18 cellular contexts compared by ENCODE assay signal in the genomic region with DNA sequence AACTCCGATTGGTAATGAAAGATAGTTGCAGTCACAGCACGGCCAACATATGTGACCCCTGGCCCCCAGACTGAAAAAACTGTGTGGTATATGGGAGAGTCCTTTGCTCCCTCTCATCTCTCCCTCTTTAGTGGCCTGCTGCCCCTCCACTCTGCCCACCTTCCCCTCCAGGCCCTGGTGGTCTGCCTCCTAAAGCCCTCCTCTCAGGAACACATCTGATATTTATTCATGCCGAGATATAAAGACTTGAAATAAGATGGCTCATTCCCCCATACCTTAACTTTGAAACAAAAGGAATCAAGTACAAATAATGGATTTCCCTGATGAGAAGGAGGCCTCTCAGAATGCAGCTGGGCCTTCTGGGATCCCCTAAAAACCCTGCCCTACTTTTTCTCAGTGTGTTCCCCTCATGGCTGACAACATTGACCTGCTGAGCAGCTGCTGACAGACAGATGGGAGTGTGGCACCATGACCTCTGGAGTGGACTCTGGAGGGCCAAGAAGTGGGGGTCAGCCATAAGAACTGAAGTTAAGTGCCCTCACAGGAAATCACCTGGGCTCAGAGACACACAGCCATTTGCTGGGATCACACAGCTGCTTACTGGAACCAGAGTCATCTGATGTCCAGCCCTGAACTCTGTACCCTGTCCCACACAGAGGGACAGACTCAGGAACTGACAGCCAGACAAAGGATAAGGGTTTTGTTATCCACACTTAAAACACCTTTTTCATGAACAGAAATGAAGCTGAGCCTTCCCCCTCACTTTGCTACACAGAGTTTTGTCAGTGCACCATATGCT. TPM values are rescaled to one million over a fixed set of nuclear protein-coding genes. Genes with fewer than 3 reads are reported as not detected.
DNase-seq lines count a peak whose midpoint lies in the region; ATAC-seq and TF ChIP-seq lines count a peak whose summit lies in the region.
"Had no signal": no experiment of that assay in that cellular context is flagged by ENCODE, and none has a peak within 500 bp of the region (broad histone marks: within the 10 kb centered on the region; RNA-seq: fewer than 3 reads in every experiment).

No MANE protein-coding gene starts in this region.

- H4K20me1 ChIP-seq in OCI-LY3 (ENCODE audit: insufficient read depth, low read length): no peaks in the 10 kb centered on the region
- H4K20me1 ChIP-seq: BLaER1 had no signal

- no peak overlapping the region for H3K9ac ChIP-seq in OCI-LY3 (ENCODE audit: low read length)
- H3K9ac ChIP-seq: BLaER1, GM23248 had no signal

- POLR2A ChIA-PET in activated CD8-positive, alpha-beta T cell treated with anti-CD3 and anti-CD28 coated beads for 36 hours (lab: Charles Lee): no interaction called here

- CTCF ChIA-PET in activated CD8-positive, alpha-beta T cell treated with anti-CD3 and anti-CD28 coated beads for 36 hours (lab: Charles Lee): no interaction called here

- H3K9me3 Mint-ChIP-seq in activated CD8-positive, alpha-beta T cell treated with anti-CD3 and anti-CD28 coated beads for 36 hours: no peaks in the 10 kb centered on the region
- H3K9me3 Mint-ChIP-seq: CD8-positive, alpha-beta T cell had no signal

- TF ChIP-seq CTCF in OCI-LY3 (IDR thresholded peaks at IDR 0.05; ENCODE audit: low read depth, low read length) (no peak), right lobe of liver (IDR thresholded peaks at IDR 0.05) (no peak)
- no peak for TF ChIP-seq CTCF in activated CD8-positive, alpha-beta T cell treated with anti-CD3 and anti-CD28 coated beads for 36 hours (IDR thresholded peaks at IDR 0.05)

- 0 out of 2 replicates have a peak, but pooled peaks cover 12% of the 10 kb centered on the region for H3K27me3 ChIP-seq in OCI-LY3 (ENCODE audit: low read depth, low read length)
- H3K27me3 ChIP-seq in right lobe of liver: no peaks in the 10 kb centered on the region
- H3K27me3 ChIP-seq: BLaER1 had no signal

- H3K4me3 ChIP-seq in OCI-LY3 (ENCODE audit: low read length) (no peak overlapping the region), right lobe of liver (no peak overlapping the region)
- H3K4me3 ChIP-seq: BLaER1, GM23248 had no signal

- TF ChIP-seq POLR2A in right lobe of liver (IDR thresholded peaks at IDR 0.05): no peak

- H3K4me2 ChIP-seq in OCI-LY3 (ENCODE audit: low read length): 0 out of 2 replicates have a peak overlapping the region, but pooled peaks have one; percentile 51
- H3K4me2 ChIP-seq: BLaER1 had no signal

- ATAC-seq in left lobe of liver: peak; percentile 37
- ATAC-seq in right lobe of liver: peak in 3 of 4 donors; percentile 18 to 66 (median 64)
- no peak for ATAC-seq in activated CD8-positive, alpha-beta T cell treated with anti-CD3 and anti-CD28 coated beads for 36 hours
- no peak for ATAC-seq in GM21390 (IDR thresholded peaks at IDR 0.05; ENCODE audit: unreplicated experiment)
- ATAC-seq: CD8-positive, alpha-beta T cell had no signal

- DNase-seq in left lobe of liver (ENCODE audit: low spot score): no peak
- no peak for DNase-seq in right lobe of liver
- no peak for DNase-seq in activated CD8-positive, alpha-beta T cell treated with anti-CD3 and anti-CD28 coated beads for 36 hours
- no peak for DNase-seq in midbrain (lab: John Stamatoyannopoulos, UW)
- DNase-seq: Caco-2; CD4-positive, CD25-positive, alpha-beta regulatory T cell; CD8-positive, alpha-beta T cell; DMS153; DND-41; GM23248; H7; HCEC 1CT had no signal

- intact Hi-C loops in right lobe of liver (cut with DNase I): no loop called here
- intact Hi-C loops in activated CD8-positive, alpha-beta T cell treated with anti-CD3 and anti-CD28 coated beads for 36 hours (cut with micrococcal nuclease): no loop called here

- H2AFZ ChIP-seq in OCI-LY3 (ENCODE audit: low read depth, low read length): no peak overlapping the region
- H2AFZ ChIP-seq: GM23248 had no signal

- peaks cover 20% of the 10 kb centered on the region for H3K36me3 ChIP-seq in OCI-LY3 (replicated peaks; ENCODE audit: low read depth, low read length)
- H3K36me3 ChIP-seq in right lobe of liver: no peaks in the 10 kb centered on the region
- H3K36me3 ChIP-seq: BLaER1 had no signal

- H3K4me1 ChIP-seq in OCI-LY3 (ENCODE audit: low read length) (peaks cover 46% of the 10 kb centered on the region), right lobe of liver (no peaks in the 10 kb centered on the region)
- H3K4me1 ChIP-seq: BLaER1, Caco-2 had no signal

- H3K36me3 Mint-ChIP-seq in activated CD8-positive, alpha-beta T cell treated with anti-CD3 and anti-CD28 coated beads for 36 hours (ENCODE audit: low read depth): no peaks in the 10 kb centered on the region
- H3K36me3 Mint-ChIP-seq: CD4-positive, CD25-positive, alpha-beta regulatory T cell; CD8-positive, alpha-beta T cell had no signal

- no peak overlapping the region for H3K4me3 Mint-ChIP-seq in activated CD8-positive, alpha-beta T cell treated with anti-CD3 and anti-CD28 coated beads for 36 hours
- H3K4me3 Mint-ChIP-seq: B cell; CD4-positive, CD25-positive, alpha-beta regulatory T cell; CD8-positive, alpha-beta T cell had no signal

- H3K27ac ChIP-seq in OCI-LY3 (ENCODE audit: low read length): no peak overlapping the region
- no peak overlapping the region for H3K27ac ChIP-seq in right lobe of liver
- H3K27ac ChIP-seq: 22Rv1, BLaER1, C4-2B, GM23248 had no signal

- H3K79me2 ChIP-seq in OCI-LY3 (ENCODE audit: low read length): no peaks in the 10 kb centered on the region

- peaks cover 14% of the 10 kb centered on the region for H3K9me3 ChIP-seq in OCI-LY3 (ENCODE audit: insufficient read depth, low read length)
- H3K9me3 ChIP-seq in right lobe of liver: no peaks in the 10 kb centered on the region
- H3K9me3 ChIP-seq: BLaER1, Caco-2 had no signal

- H3K4me1 Mint-ChIP-seq in activated CD8-positive, alpha-beta T cell treated with anti-CD3 and anti-CD28 coated beads for 36 hours (ENCODE audit: low read depth): no peaks in the 10 kb centered on the region
- H3K4me1 Mint-ChIP-seq: B cell; CD4-positive, CD25-positive, alpha-beta regulatory T cell had no signal

- no peaks in the 10 kb centered on the region for H3K27me3 Mint-ChIP-seq in activated CD8-positive, alpha-beta T cell treated with anti-CD3 and anti-CD28 coated beads for 36 hours
- H3K27me3 Mint-ChIP-seq: B cell; CD4-positive, CD25-positive, alpha-beta regulatory T cell had no signal

- 83% methylated on average over 2 of the region's 3 CpGs for WGBS in right lobe of liver (ENCODE audit: insufficient coverage, low coverage, low lambda C conversion rate, missing lambda C conversion rate)

- no peak overlapping the region for H3K27ac Mint-ChIP-seq in activated CD8-positive, alpha-beta T cell treated with anti-CD3 and anti-CD28 coated beads for 36 hours
- H3K27ac Mint-ChIP-seq: B cell; CD4-positive, CD25-positive, alpha-beta regulatory T cell; CD8-positive, alpha-beta T cell had no signal

RNA-seq across cellular contexts. Expression of gene ST8SIA3, which starts 39.8 kb away (rescaled TPM):
- total RNA-seq in left lobe of liver (not detected), right lobe of liver (under 1 TPM in 5 of 6 experiments, not detected in 1; 0.02 to 0.15 (median 0.07) TPM)
- total RNA-seq in activated CD8-positive, alpha-beta T cell treated with anti-CD3 and anti-CD28 coated beads for 36 hours: not detected
- total RNA-seq: B cell; Caco-2; CD4-positive, CD25-positive, alpha-beta regulatory T cell; CD8-positive, alpha-beta T cell; GM23248 had no signal

Comparison
In these comparisons a context has a peak if more than half of its experiments do, and no peak if none do; other contexts are left out.
1. ATAC-seq: peak in left lobe of liver (single experiment) and right lobe of liver (3 of 4); none in activated CD8-positive, alpha-beta T cell treated with anti-CD3 and anti-CD28 coated beads for 36 hours (single experiment) and GM21390 (single experiment).